Comparison of ENCODE assay signal across 2 cellular contexts in genomic region chr13:77331421-77331820, GRCh38.
TF ChIP-seq lines count a peak whose summit lies in the region.

No MANE protein-coding gene starts in this region.

TF ChIP-seq in SK-N-SH, 30 proteins besides CTCF, POLR2A, EP300 and RAD21 (continued from another document):
- TF ChIP-seq, protein P1, sequence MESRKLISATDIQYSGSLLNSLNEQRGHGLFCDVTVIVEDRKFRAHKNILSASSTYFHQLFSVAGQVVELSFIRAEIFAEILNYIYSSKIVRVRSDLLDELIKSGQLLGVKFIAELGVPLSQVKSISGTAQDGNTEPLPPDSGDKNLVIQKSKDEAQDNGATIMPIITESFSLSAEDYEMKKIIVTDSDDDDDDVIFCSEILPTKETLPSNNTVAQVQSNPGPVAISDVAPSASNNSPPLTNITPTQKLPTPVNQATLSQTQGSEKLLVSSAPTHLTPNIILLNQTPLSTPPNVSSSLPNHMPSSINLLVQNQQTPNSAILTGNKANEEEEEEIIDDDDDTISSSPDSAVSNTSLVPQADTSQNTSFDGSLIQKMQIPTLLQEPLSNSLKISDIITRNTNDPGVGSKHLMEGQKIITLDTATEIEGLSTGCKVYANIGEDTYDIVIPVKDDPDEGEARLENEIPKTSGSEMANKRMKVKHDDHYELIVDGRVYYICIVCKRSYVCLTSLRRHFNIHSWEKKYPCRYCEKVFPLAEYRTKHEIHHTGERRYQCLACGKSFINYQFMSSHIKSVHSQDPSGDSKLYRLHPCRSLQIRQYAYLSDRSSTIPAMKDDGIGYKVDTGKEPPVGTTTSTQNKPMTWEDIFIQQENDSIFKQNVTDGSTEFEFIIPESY (IDR thresholded peaks at IDR 0.05; ENCODE audit: borderline replicate concordance, low read depth): no peak
- TF ChIP-seq TEAD4 (IDR thresholded peaks at IDR 0.05; ENCODE audit: borderline replicate concordance, insufficient read depth): no peak
- TF ChIP-seq NRF1 (IDR thresholded peaks at IDR 0.05; ENCODE audit: low read depth, low read length): no peak
- TF ChIP-seq FOXM1 (IDR thresholded peaks at IDR 0.05; ENCODE audit: low read depth): no peak
- no peak for TF ChIP-seq SMC3 (IDR thresholded peaks at IDR 0.05; ENCODE audit: low read depth, low read length)
- no peak for TF ChIP-seq MAX (IDR thresholded peaks at IDR 0.05; ENCODE audit: low read depth)
- TF ChIP-seq GABPA (IDR thresholded peaks at IDR 0.05; ENCODE audit: low read depth): no peak
- no peak for TF ChIP-seq MEF2A (IDR thresholded peaks at IDR 0.05; ENCODE audit: borderline replicate concordance, low read depth)
- TF ChIP-seq, protein P2, sequence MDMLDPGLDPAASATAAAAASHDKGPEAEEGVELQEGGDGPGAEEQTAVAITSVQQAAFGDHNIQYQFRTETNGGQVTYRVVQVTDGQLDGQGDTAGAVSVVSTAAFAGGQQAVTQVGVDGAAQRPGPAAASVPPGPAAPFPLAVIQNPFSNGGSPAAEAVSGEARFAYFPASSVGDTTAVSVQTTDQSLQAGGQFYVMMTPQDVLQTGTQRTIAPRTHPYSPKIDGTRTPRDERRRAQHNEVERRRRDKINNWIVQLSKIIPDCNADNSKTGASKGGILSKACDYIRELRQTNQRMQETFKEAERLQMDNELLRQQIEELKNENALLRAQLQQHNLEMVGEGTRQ (IDR thresholded peaks at IDR 0.05; ENCODE audit: borderline replicate concordance, low read depth, low read length): no peak
- TF ChIP-seq ELF1 (IDR thresholded peaks at IDR 0.05): no peak

TF ChIP-seq in WTC11, 78 proteins besides CTCF, POLR2A, EP300 and RAD21 (continued from another document):
- TF ChIP-seq, protein P3, sequence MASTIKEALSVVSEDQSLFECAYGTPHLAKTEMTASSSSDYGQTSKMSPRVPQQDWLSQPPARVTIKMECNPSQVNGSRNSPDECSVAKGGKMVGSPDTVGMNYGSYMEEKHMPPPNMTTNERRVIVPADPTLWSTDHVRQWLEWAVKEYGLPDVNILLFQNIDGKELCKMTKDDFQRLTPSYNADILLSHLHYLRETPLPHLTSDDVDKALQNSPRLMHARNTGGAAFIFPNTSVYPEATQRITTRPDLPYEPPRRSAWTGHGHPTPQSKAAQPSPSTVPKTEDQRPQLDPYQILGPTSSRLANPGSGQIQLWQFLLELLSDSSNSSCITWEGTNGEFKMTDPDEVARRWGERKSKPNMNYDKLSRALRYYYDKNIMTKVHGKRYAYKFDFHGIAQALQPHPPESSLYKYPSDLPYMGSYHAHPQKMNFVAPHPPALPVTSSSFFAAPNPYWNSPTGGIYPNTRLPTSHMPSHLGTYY (CRISPR knock-in tag; IDR thresholded peaks at IDR 0.05): no peak
- TF ChIP-seq ZBTB43 (CRISPR knock-in tag; IDR thresholded peaks at IDR 0.05): no peak
- TF ChIP-seq RORB (CRISPR knock-in tag; IDR thresholded peaks at IDR 0.05): no peak
- no peak for TF ChIP-seq NFE2L1 (CRISPR knock-in tag; IDR thresholded peaks at IDR 0.05)
- no peak for TF ChIP-seq ETV6 (CRISPR knock-in tag; IDR thresholded peaks at IDR 0.05)
- no peak for TF ChIP-seq HMGA2 (CRISPR knock-in tag; IDR thresholded peaks at IDR 0.05)
TF ChIP-seq in WTC11: peak in this region for 0.
